1 cellular context compared by ENCODE assay signal in the genomic region with DNA sequence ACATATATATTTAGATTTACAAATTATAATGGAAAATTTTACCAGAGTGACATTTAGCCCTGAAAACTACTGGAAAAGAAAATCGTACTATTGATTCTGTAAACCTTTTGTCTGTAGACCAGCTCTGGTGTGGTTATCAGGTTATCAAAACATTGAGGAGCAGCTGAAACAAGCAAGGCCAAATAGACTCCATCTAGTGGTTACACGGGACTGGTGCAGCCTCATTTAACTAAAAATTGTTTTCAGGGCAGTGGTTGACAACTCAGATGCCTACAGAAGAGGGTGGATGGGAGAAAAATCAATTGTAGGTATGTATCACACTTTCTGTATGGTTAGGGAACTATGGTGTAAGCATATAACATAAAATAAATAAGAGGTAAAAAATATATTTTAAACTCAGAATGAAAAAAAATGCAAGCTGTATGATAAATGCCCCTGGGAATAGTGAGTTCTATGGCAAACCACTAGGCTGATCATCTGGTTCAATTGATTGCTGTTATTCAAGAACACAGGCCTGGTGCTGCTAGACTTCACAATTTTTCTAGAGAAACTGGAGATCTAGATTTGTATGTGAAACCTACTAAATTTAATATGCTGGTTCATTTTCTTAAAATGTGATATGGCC.
TF ChIP-seq lines count a peak whose summit lies in the region.

No MANE protein-coding gene starts in this region.

TF ChIP-seq in HepG2, 621 proteins besides CTCF, POLR2A, EP300 and RAD21 (continued from another document and continues in another):
- TF ChIP-seq ZNF646 (CRISPR knock-in tag; IDR thresholded peaks at IDR 0.05) (no peak), SAP130 (CRISPR knock-in tag; IDR thresholded peaks at IDR 0.05; ENCODE audit: low read depth) (no peak), ZNF777 (CRISPR knock-in tag; IDR thresholded peaks at IDR 0.05) (no peak), RBAK (CRISPR knock-in tag; IDR thresholded peaks at IDR 0.05) (peak; percentile 91), NR2F2 (IDR thresholded peaks at IDR 0.05; ENCODE audit: borderline replicate concordance, low read depth) (no peak), DNMT1 (CRISPR knock-in tag; IDR thresholded peaks at IDR 0.05) (no peak), KDM6A (CRISPR knock-in tag; IDR thresholded peaks at IDR 0.05; ENCODE audit: low read depth) (no peak), GATAD2A (CRISPR knock-in tag; IDR thresholded peaks at IDR 0.05) (peak; percentile 66), ZNF564 (CRISPR knock-in tag; IDR thresholded peaks at IDR 0.05) (no peak), MIER2 (CRISPR knock-in tag; IDR thresholded peaks at IDR 0.05) (no peak), KLF16 (CRISPR knock-in tag; IDR thresholded peaks at IDR 0.05) (0 out of 4 replicates have a peak, but pooled peaks of 1 of the 2 experiments have one; percentile 48), KAT8 (CRISPR knock-in tag; IDR thresholded peaks at IDR 0.05) (no peak), CBX5 (CRISPR knock-in tag; IDR thresholded peaks at IDR 0.05; ENCODE audit: borderline replicate concordance) (no peak), FOXA1 (IDR thresholded peaks at IDR 0.05) (no peak), FOXA1 (CRISPR knock-in tag; IDR thresholded peaks at IDR 0.05) (0 out of 2 replicates have a peak, but pooled peaks have one; percentile 18), ZNF12 (CRISPR knock-in tag; IDR thresholded peaks at IDR 0.05) (peak; percentile 99), ZNF232 (CRISPR knock-in tag; IDR thresholded peaks at IDR 0.05; ENCODE audit: borderline replicate concordance) (no peak), ZNF557 (CRISPR knock-in tag; IDR thresholded peaks at IDR 0.05) (no peak), REXO4 (CRISPR knock-in tag; IDR thresholded peaks at IDR 0.05; ENCODE audit: borderline replicate concordance) (no peak), KAT7 (CRISPR knock-in tag; IDR thresholded peaks at IDR 0.05; ENCODE audit: borderline replicate concordance) (0 out of 2 replicates have a peak, but pooled peaks have one; percentile 58), ZNF30 (CRISPR knock-in tag; IDR thresholded peaks at IDR 0.05) (no peak), TCF12 (IDR thresholded peaks at IDR 0.05) (no peak), TCF12 (CRISPR knock-in tag; IDR thresholded peaks at IDR 0.05) (no peak), ZNF205 (CRISPR knock-in tag; IDR thresholded peaks at IDR 0.05) (0 out of 2 replicates have a peak, but pooled peaks have one; percentile 35), FOXA3 (CRISPR knock-in tag; IDR thresholded peaks at IDR 0.05) (peak; percentile 57; the same call in 1 of the 2 replicates), TAF15 (IDR thresholded peaks at IDR 0.05; ENCODE audit: low read depth, low read length, poor library complexity, severe bottlenecking) (no peak), SP5 (CRISPR knock-in tag; IDR thresholded peaks at IDR 0.05; ENCODE audit: borderline replicate concordance, low read depth) (no peak), ZNF615 (CRISPR knock-in tag; IDR thresholded peaks at IDR 0.05; ENCODE audit: borderline replicate concordance) (no peak), ZNF331 (CRISPR knock-in tag; IDR thresholded peaks at IDR 0.05) (peak; percentile 52; the same call in 1 of the 2 replicates), ZNF737 (CRISPR knock-in tag; IDR thresholded peaks at IDR 0.05; ENCODE audit: borderline replicate concordance) (no peak), CSRNP1 (CRISPR knock-in tag; IDR thresholded peaks at IDR 0.05) (no peak), CBFB (CRISPR knock-in tag; IDR thresholded peaks at IDR 0.05) (0 out of 2 replicates have a peak, but pooled peaks have one; percentile 14), MIXL1 (CRISPR knock-in tag; IDR thresholded peaks at IDR 0.05) (peak; percentile 35; the same call in 1 of the 2 replicates), EHMT2 (IDR thresholded peaks at IDR 0.05; ENCODE audit: borderline replicate concordance, low read depth, low read length) (no peak), THAP11 (CRISPR knock-in tag; IDR thresholded peaks at IDR 0.05) (no peak)
- TF ChIP-seq, protein P1, sequence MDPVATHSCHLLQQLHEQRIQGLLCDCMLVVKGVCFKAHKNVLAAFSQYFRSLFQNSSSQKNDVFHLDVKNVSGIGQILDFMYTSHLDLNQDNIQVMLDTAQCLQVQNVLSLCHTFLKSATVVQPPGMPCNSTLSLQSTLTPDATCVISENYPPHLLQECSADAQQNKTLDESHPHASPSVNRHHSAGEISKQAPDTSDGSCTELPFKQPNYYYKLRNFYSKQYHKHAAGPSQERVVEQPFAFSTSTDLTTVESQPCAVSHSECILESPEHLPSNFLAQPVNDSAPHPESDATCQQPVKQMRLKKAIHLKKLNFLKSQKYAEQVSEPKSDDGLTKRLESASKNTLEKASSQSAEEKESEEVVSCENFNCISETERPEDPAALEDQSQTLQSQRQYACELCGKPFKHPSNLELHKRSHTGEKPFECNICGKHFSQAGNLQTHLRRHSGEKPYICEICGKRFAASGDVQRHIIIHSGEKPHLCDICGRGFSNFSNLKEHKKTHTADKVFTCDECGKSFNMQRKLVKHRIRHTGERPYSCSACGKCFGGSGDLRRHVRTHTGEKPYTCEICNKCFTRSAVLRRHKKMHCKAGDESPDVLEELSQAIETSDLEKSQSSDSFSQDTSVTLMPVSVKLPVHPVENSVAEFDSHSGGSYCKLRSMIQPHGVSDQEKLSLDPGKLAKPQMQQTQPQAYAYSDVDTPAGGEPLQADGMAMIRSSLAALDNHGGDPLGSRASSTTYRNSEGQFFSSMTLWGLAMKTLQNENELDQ (CRISPR knock-in tag; IDR thresholded peaks at IDR 0.05; ENCODE audit: borderline replicate concordance), result no peak
- TF ChIP-seq, protein P2, sequence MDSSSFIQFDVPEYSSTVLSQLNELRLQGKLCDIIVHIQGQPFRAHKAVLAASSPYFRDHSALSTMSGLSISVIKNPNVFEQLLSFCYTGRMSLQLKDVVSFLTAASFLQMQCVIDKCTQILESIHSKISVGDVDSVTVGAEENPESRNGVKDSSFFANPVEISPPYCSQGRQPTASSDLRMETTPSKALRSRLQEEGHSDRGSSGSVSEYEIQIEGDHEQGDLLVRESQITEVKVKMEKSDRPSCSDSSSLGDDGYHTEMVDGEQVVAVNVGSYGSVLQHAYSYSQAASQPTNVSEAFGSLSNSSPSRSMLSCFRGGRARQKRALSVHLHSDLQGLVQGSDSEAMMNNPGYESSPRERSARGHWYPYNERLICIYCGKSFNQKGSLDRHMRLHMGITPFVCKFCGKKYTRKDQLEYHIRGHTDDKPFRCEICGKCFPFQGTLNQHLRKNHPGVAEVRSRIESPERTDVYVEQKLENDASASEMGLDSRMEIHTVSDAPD (CRISPR knock-in tag; IDR thresholded peaks at IDR 0.05), result no peak
- TF ChIP-seq, protein P3, sequence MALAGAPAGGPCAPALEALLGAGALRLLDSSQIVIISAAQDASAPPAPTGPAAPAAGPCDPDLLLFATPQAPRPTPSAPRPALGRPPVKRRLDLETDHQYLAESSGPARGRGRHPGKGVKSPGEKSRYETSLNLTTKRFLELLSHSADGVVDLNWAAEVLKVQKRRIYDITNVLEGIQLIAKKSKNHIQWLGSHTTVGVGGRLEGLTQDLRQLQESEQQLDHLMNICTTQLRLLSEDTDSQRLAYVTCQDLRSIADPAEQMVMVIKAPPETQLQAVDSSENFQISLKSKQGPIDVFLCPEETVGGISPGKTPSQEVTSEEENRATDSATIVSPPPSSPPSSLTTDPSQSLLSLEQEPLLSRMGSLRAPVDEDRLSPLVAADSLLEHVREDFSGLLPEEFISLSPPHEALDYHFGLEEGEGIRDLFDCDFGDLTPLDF (CRISPR knock-in tag; IDR thresholded peaks at IDR 0.05), result no peak
- TF ChIP-seq, protein P4, sequence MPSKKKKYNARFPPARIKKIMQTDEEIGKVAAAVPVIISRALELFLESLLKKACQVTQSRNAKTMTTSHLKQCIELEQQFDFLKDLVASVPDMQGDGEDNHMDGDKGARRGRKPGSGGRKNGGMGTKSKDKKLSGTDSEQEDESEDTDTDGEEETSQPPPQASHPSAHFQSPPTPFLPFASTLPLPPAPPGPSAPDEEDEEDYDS (CRISPR knock-in tag; IDR thresholded peaks at IDR 0.05), result peak; percentile 29; the same call in 1 of the 2 replicates
- TF ChIP-seq, protein P5, sequence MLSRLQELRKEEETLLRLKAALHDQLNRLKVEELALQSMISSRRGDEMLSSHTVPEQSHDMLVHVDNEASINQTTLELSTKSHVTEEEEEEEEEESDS (CRISPR knock-in tag; IDR thresholded peaks at IDR 0.05; ENCODE audit: borderline replicate concordance), result no peak
- TF ChIP-seq, protein P6, sequence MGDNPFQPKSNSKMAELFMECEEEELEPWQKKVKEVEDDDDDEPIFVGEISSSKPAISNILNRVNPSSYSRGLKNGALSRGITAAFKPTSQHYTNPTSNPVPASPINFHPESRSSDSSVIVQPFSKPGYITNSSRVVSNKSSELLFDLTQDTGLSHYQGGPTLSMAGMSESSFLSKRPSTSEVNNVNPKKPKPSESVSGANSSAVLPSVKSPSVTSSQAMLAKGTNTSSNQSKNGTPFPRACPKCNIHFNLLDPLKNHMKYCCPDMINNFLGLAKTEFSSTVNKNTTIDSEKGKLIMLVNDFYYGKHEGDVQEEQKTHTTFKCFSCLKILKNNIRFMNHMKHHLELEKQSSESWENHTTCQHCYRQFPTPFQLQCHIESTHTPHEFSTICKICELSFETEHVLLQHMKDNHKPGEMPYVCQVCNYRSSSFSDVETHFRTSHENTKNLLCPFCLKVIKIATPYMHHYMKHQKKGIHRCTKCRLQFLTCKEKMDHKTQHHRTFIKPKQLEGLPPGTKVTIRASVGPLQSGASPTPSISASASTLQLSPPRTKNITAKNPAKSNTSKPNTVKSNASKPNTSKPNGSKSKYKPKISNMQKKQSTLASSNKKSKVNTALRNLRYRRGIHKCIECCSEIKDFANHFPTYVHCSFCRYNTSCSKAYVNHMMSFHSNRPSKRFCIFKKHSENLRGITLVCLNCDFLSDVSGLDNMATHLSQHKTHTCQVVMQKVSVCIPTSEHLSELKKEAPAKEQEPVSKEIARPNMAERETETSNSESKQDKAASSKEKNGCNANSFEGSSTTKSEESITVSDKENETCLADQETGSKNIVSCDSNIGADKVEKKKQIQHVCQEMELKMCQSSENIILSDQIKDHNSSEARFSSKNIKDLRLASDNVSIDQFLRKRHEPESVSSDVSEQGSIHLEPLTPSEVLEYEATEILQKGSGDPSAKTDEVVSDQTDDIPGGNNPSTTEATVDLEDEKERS (CRISPR knock-in tag; IDR thresholded peaks at IDR 0.05), result no peak
- TF ChIP-seq, protein P7, sequence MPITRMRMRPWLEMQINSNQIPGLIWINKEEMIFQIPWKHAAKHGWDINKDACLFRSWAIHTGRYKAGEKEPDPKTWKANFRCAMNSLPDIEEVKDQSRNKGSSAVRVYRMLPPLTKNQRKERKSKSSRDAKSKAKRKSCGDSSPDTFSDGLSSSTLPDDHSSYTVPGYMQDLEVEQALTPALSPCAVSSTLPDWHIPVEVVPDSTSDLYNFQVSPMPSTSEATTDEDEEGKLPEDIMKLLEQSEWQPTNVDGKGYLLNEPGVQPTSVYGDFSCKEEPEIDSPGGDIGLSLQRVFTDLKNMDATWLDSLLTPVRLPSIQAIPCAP (CRISPR knock-in tag; IDR thresholded peaks at IDR 0.05; ENCODE audit: low read depth), result no peak
